In genomic region chr12:130839770-130840355, GRCh38 we compare ENCODE assay signal across 9 cellular contexts. TPM values are rescaled to one million over a fixed set of nuclear protein-coding genes. Genes with fewer than 3 reads are reported as not detected.
DNase-seq lines count a peak whose midpoint lies in the region; ATAC-seq, FAIRE-seq and TF ChIP-seq lines count a peak whose summit lies in the region.
"Had no signal": no experiment of that assay in that cellular context is flagged by ENCODE, and none has a peak within 500 bp of the region (broad histone marks: within the 10 kb centered on the region; RNA-seq: fewer than 3 reads in every experiment).

No MANE protein-coding gene starts in this region.

- TF ChIP-seq CTCF in DND-41 (IDR thresholded peaks at IDR 0.05; ENCODE audit: borderline replicate concordance, extremely low read depth, low read length, poor library complexity, severe bottlenecking) (no peak), OCI-LY7 (conservative IDR thresholded peaks at IDR 0.05; ENCODE audit: low read length) (peak; percentile 11; the same call in 1 of the 2 replicates), H1 (IDR thresholded peaks at IDR 0.05; ENCODE audit: control extremely low read depth in 1 of 3, insufficient read depth in 1 of 3, low read depth in 1 of 3, low read length in 3 of 3) (no peak), progenitor cell of endocrine pancreas (IDR thresholded peaks at IDR 0.05; ENCODE audit: unreplicated experiment) (no peak)

- peak overlapping the region; percentile 35; the same call in 1 of the 2 replicates for H2BK5ac ChIP-seq in H1 (ENCODE audit: low read depth, low read length)

- H3K9me2 ChIP-seq in OCI-LY7 (ENCODE audit: insufficient read depth, low read length), result no peaks in the 10 kb centered on the region

- no TSS peak for BruUV-seq in OCI-LY7 (replicated peaks; lab: Mats Ljungman, UMichigan)

- H2BK120ac ChIP-seq in H1 (replicated peaks; ENCODE audit: low read depth, low read length), result no peak overlapping the region

- CTCF ChIA-PET in OCI-LY7 (lab: Charles Lee; ENCODE audit: unreplicated experiment), result no interaction called here
- CTCF ChIA-PET in H1 (lab: Charles Lee; ENCODE audit: partially characterized antibody), result interaction anchor here (0.8 to 8.0 kb wide), 7 partner anchors 8 to 27 kb away, joined by 3 to 70 read pairs (median 3); no protein-coding TSS in a partner anchor

- intact Hi-C loops in OCI-LY7 (cut with micrococcal nuclease; ENCODE audit: unreplicated experiment), result loop anchor here (1.0 kb wide), 1 partner anchor 31 kb away; no protein-coding TSS in a partner anchor

- H3K27ac ChIP-seq in DND-41 (ENCODE audit: low read length), result peak overlapping the region; percentile 77
- peak overlapping the region; percentile 3 for H3K27ac ChIP-seq in OCI-LY7 (ENCODE audit: low read depth, low read length, poor library complexity, severe bottlenecking)
- no peak overlapping the region for H3K27ac ChIP-seq in H1 (ENCODE audit: low read depth, low read length)

- no peak for TF ChIP-seq POLR2A in H1 (IDR thresholded peaks at IDR 0.05; ENCODE audit: control extremely low read depth in 1 of 2, low read depth in 2 of 2, low read length in 2 of 2)

- H3K23ac ChIP-seq in H1 (ENCODE audit: insufficient read length), result no peak overlapping the region

- no peaks in the 10 kb centered on the region for H3K36me3 ChIP-seq in DND-41 (ENCODE audit: insufficient read depth, low read length)
- no peaks in the 10 kb centered on the region for H3K36me3 ChIP-seq in OCI-LY7 (ENCODE audit: insufficient read depth, low read length)
- H3K36me3 ChIP-seq in H1 (ENCODE audit: control insufficient read depth in 2 of 4, insufficient read depth in 4 of 4, low read length in 3 of 4), result no peaks in the 10 kb centered on the region; a peak in 1 of 8 replicates

- H4K8ac ChIP-seq in H1 (ENCODE audit: extremely low read depth, insufficient read depth, low read length), result no peak overlapping the region

- no peak for ATAC-seq in DND-41 (ENCODE audit: insufficient read depth, low read depth)
- no peak for ATAC-seq in GM18873 (IDR thresholded peaks at IDR 0.05; ENCODE audit: low FRiP score, unreplicated experiment)
- ATAC-seq in GM18519 (IDR thresholded peaks at IDR 0.05; ENCODE audit: low FRiP score, unreplicated experiment), result no peak

- H4K20me1 ChIP-seq in DND-41 (ENCODE audit: insufficient read depth, low read length), result peaks cover 6% of the 10 kb centered on the region; the same call in 1 of the 2 replicates
- no peaks in the 10 kb centered on the region for H4K20me1 ChIP-seq in OCI-LY7 (ENCODE audit: insufficient read depth, low read length)
- peaks cover 0 to 2% of the 10 kb centered on the region in 2 experiments for H4K20me1 ChIP-seq in H1 (replicated peaks in 1 of 2; ENCODE audit: control insufficient read depth in 1 of 2, insufficient read depth in 2 of 2, low read length in 2 of 2)

- peak overlapping the region; percentile 2 for H3K4ac ChIP-seq in H1 (replicated peaks; ENCODE audit: insufficient read length, low read depth, low read length)

- H3K27me3 Mint-ChIP-seq in progenitor cell of endocrine pancreas, result peaks cover 12% of the 10 kb centered on the region

- H3K23me2 ChIP-seq in H1 (ENCODE audit: low read depth, low read length), result peaks cover 3% of the 10 kb centered on the region

- WGBS in H1 (ENCODE audit: extremely low coverage in 1 of 2, insufficient coverage in 1 of 2, insufficient read length in 1 of 2, insufficient replicate concordance in 2 of 2, low coverage in 1 of 2, low lambda C conversion rate in 2 of 2, missing lambda C conversion rate in 1 of 2), 2 experiments, result 81% methylated on average over 11 of the region's 11 CpGs; no CpG with 5 or more reads in 1 of the 2 experiments

- peaks cover 25% of the 10 kb centered on the region for H3K4me1 Mint-ChIP-seq in progenitor cell of endocrine pancreas (ENCODE audit: low read depth)

- no peak overlapping the region for H4K5ac ChIP-seq in H1 (ENCODE audit: insufficient read length, low read depth, low read length)

- no peak overlapping the region for H3K56ac ChIP-seq in H1 (replicated peaks; ENCODE audit: insufficient read length, low read depth, low read length)

- H3K4me1 ChIP-seq in DND-41 (ENCODE audit: insufficient read depth, low read length) (peaks cover 28% of the 10 kb centered on the region), OCI-LY7 (ENCODE audit: insufficient read depth, low read length, poor library complexity, severe bottlenecking) (peaks cover 18% of the 10 kb centered on the region), H1 (replicated peaks in 1 of 4; ENCODE audit: control insufficient read depth in 3 of 4, insufficient read depth in 4 of 4, low read length in 3 of 4) (peaks cover 6 to 14% (median 9%) of the 10 kb centered on the region in 4 experiments; a peak in 6 of 7 replicates)

- peak overlapping the region; percentile 69 for H3K9ac ChIP-seq in DND-41 (ENCODE audit: low read depth, low read length)
- H3K9ac ChIP-seq in H1 (replicated peaks in 1 of 4; ENCODE audit: extremely low read depth in 1 of 4, low read depth in 3 of 4, low read length in 3 of 4), result no peak overlapping the region

- H3K4me3 ChIP-seq in DND-41 (ENCODE audit: low read depth in 1 of 2, low read length in 2 of 2) (peak overlapping the region in 1 of 2 experiments; percentile 75; a peak in 2 of 4 replicates), OCI-LY7 (ENCODE audit: low read depth, low read length, poor library complexity, severe bottlenecking) (peak overlapping the region; percentile 50), H1 (ENCODE audit: extremely low read depth in 1 of 4, insufficient read depth in 2 of 4, low read depth in 3 of 4, low read length in 4 of 4) (peak overlapping the region in 1 of 4 experiments; percentile 53; a peak in 1 of 8 replicates)

- DNase-seq in DND-41 (no peak), OCI-LY7 (ENCODE audit: low spot score) (no peak), H1 (ENCODE audit: low read depth in 1 of 2, low spot score in 2 of 2) (no peak), progenitor cell of endocrine pancreas (ENCODE audit: low spot score, unreplicated experiment) (no peak)
- no peak for DNase-seq in stimulated activated naive CD4-positive, alpha-beta T cell treated with Interleukin-2 at 50 U/mL for 16 hours (lab: John Stamatoyannopoulos, UW)
- DNase-seq in activated effector memory CD4-positive, alpha-beta T cell treated with anti-CD3 and anti-CD28 coated beads, Interleukin-2, amount 50 U/mL, for 16 hours, result no peak
- DNase-seq: NCI-H2081 treated with DMSO at 0.1 percent for 48 hours had no signal

- no peak overlapping the region for H3K14ac ChIP-seq in H1 (ENCODE audit: insufficient read length)

- H3K4me3 Mint-ChIP-seq in progenitor cell of endocrine pancreas (ENCODE audit: low read depth), result peak overlapping the region; percentile 59

- peak overlapping the region; percentile 78 for H4K91ac ChIP-seq in H1 (replicated peaks; ENCODE audit: insufficient read length, low read length)

- H3K4me2 ChIP-seq in DND-41 (ENCODE audit: insufficient read depth, low read length), result peak overlapping the region; percentile 98
- peak overlapping the region; percentile 62 for H3K4me2 ChIP-seq in OCI-LY7 (ENCODE audit: low read length)
- H3K4me2 ChIP-seq in H1 (ENCODE audit: insufficient read depth in 1 of 2, low read depth in 2 of 2, low read length in 2 of 2), result peak overlapping the region; percentile 60 to 82

- H2BK15ac ChIP-seq in H1 (ENCODE audit: low read length), result peak overlapping the region; percentile 92; the same call in 1 of the 2 replicates

- H3K79me1 ChIP-seq in H1 (ENCODE audit: low read depth, low read length), result 0 out of 2 replicates have a peak, but pooled peaks cover 5% of the 10 kb centered on the region

- H3K36me3 Mint-ChIP-seq in progenitor cell of endocrine pancreas (ENCODE audit: insufficient read depth), result no peaks in the 10 kb centered on the region

- H3K18ac ChIP-seq in H1 (ENCODE audit: extremely low read depth, low read length), result no peak overlapping the region; the same call in none of the 2 replicates

- peak overlapping the region; percentile 4 for H3K27ac Mint-ChIP-seq in progenitor cell of endocrine pancreas

- H3K79me2 ChIP-seq in DND-41 (ENCODE audit: insufficient read depth, low read length) (peaks cover 35% of the 10 kb centered on the region), OCI-LY7 (ENCODE audit: insufficient read depth, low read depth, low read length) (peaks cover 10% of the 10 kb centered on the region; the same call in 1 of the 2 replicates), H1 (ENCODE audit: control insufficient read depth in 1 of 2, insufficient read depth in 2 of 2, low read length in 2 of 2) (peaks cover 0 to 24% of the 10 kb centered on the region in 2 experiments; a peak in 2 of 4 replicates)

- H3K27me3 ChIP-seq in DND-41 (ENCODE audit: insufficient read depth, low read length, poor library complexity) (no peaks in the 10 kb centered on the region), H1 (replicated peaks in 1 of 4; ENCODE audit: control insufficient read depth in 3 of 4, extremely low read depth in 1 of 4, insufficient read depth in 3 of 4, low read length in 3 of 4) (peaks cover 0 to 15% (median 7%) of the 10 kb centered on the region in 4 experiments; a peak in 5 of 7 replicates)

- H3K9me3 ChIP-seq in DND-41 (ENCODE audit: insufficient read depth, low read length, severe bottlenecking) (no peaks in the 10 kb centered on the region), OCI-LY7 (ENCODE audit: low read length) (no peaks in the 10 kb centered on the region), H1 (ENCODE audit: insufficient read depth in 2 of 2, low read depth in 1 of 2, low read length in 1 of 2) (0 out of 4 replicates have a peak, but pooled peaks cover 0 to 1% of the 10 kb centered on the region in 2 experiments)

- H2BK20ac ChIP-seq in H1 (ENCODE audit: low read length), result peak overlapping the region; percentile 49; the same call in 1 of the 2 replicates

- POLR2A ChIA-PET in OCI-LY7 (lab: Charles Lee), result interaction anchor here (0.9 kb wide), 1 partner anchor 31 kb away, joined by 5 read pairs; no protein-coding TSS in a partner anchor
- POLR2A ChIA-PET in H1 (lab: Charles Lee; ENCODE audit: partially characterized antibody), result interaction anchor here (0.8 to 2.4 kb wide), 7 partner anchors 9 to 39 kb away, joined by 3 to 10 read pairs (median 5); no protein-coding TSS in a partner anchor

- TF ChIP-seq EP300 in H1 (IDR thresholded peaks at IDR 0.05; ENCODE audit: borderline replicate concordance in 1 of 2, low read depth in 2 of 2, low read length in 2 of 2), result no peak

- no peaks in the 10 kb centered on the region for H3K9me3 Mint-ChIP-seq in progenitor cell of endocrine pancreas (ENCODE audit: low read depth)

- H2AFZ ChIP-seq in DND-41 (ENCODE audit: low read depth, low read length), result peak overlapping the region; percentile 87
- peak overlapping the region; percentile 79 for H2AFZ ChIP-seq in OCI-LY7 (ENCODE audit: low read length)
- H2AFZ ChIP-seq in H1 (ENCODE audit: low read length), result no peak overlapping the region

- no peak for TF ChIP-seq RAD21 in H1 (IDR thresholded peaks at IDR 0.05 in 1 of 2, conservative IDR thresholded peaks at IDR 0.05 in 1 of 2; ENCODE audit: low read depth in 2 of 2, low read length in 2 of 2)

- H2AK5ac ChIP-seq in H1 (ENCODE audit: low read depth, low read length), result no peak overlapping the region

- FAIRE-seq in H1 (lab: Jason Lieb, UNC), result no peak

- peak overlapping the region; percentile 69; the same call in 1 of the 2 replicates for H2BK12ac ChIP-seq in H1 (ENCODE audit: low read depth, low read length)

RNA-seq across cellular contexts. Expression of gene STX2, which starts 0.8 kb away (rescaled TPM):
- 19.2 and 20.0 TPM in 2 replicates for total RNA-seq in OCI-LY7 (2014; rRNA removed; shearing (Covaris generic))
- total RNA-seq in OCI-LY7 (2022), result 18.3 and 18.9 TPM in 2 replicates
- total RNA-seq in H1 (2021; fragmentation: NEBNext Ultra II Directional; extraction: Animal tissue kit (Norgen Biotek cat#: 25700)), result 22.0 and 26.3 TPM in 2 replicates
- polyA plus RNA-seq in H1 (2011; rRNA removed), result 13.9 and 20.0 TPM in 2 replicates
- 20.8 TPM for polyA plus RNA-seq in H1 (2011; cell fraction: cytosol; rRNA removed)
- polyA plus RNA-seq in H1 (2011; cell fraction: nucleus; rRNA removed), result 13.3 TPM
- 14.6 to 22.0 TPM (median 17.8 TPM) in 4 replicates for polyA plus RNA-seq in H1 (2012, experiment 1 of 2)
- polyA plus RNA-seq in H1 (2012, experiment 2 of 2), result 3.5 TPM
- polyA plus RNA-seq in H1 (2013, experiment 1 of 2), result 19.0 TPM
- polyA plus RNA-seq in H1 (2013, experiment 2 of 2), result 17.5 TPM
- 13.7 and 18.8 TPM in 2 replicates for polyA minus RNA-seq in H1 (2011; rRNA and poly(A)+ RNA removed)
- 8.4 TPM for polyA minus RNA-seq in H1 (2011; cell fraction: cytosol; rRNA and poly(A)+ RNA removed)
- polyA minus RNA-seq in H1 (2011; cell fraction: nucleus; rRNA and poly(A)+ RNA removed), result 10.2 TPM
- 20.5 and 22.4 TPM in 2 replicates for total RNA-seq in progenitor cell of endocrine pancreas

RNA-seq across cellular contexts. Expression of gene RAN, which starts 32.0 kb away (rescaled TPM):
- 1,462 and 1,858 TPM in 2 replicates for total RNA-seq in OCI-LY7 (2014; rRNA removed; shearing (Covaris generic))
- total RNA-seq in OCI-LY7 (2022) (1,734 and 1,957 TPM in 2 replicates), progenitor cell of endocrine pancreas (803 and 832 TPM in 2 replicates)
- 2,056 and 2,064 TPM in 2 replicates for total RNA-seq in H1 (2021; fragmentation: NEBNext Ultra II Directional; extraction: Animal tissue kit (Norgen Biotek cat#: 25700))
- 1,559 and 2,203 TPM in 2 replicates for polyA plus RNA-seq in H1 (2011; rRNA removed)
- 3,091 TPM for polyA plus RNA-seq in H1 (2011; cell fraction: cytosol; rRNA removed)
- polyA plus RNA-seq in H1 (2011; cell fraction: nucleus; rRNA removed), result 846 TPM
- polyA plus RNA-seq in H1 (2012, experiment 1 of 2), result 2,430 to 2,650 TPM (median 2,578 TPM) in 4 replicates
- polyA plus RNA-seq in H1 (2012, experiment 2 of 2), result 345 TPM
- 714 TPM for polyA plus RNA-seq in H1 (2013, experiment 1 of 2)
- 699 TPM for polyA plus RNA-seq in H1 (2013, experiment 2 of 2)
- 1,671 and 1,842 TPM in 2 replicates for polyA minus RNA-seq in H1 (2011; rRNA and poly(A)+ RNA removed)
- polyA minus RNA-seq in H1 (2011; cell fraction: cytosol; rRNA and poly(A)+ RNA removed), result 628 TPM
- polyA minus RNA-seq in H1 (2011; cell fraction: nucleus; rRNA and poly(A)+ RNA removed), result 352 TPM
